In genomic region chr14:81169267-81169666, GRCh38 we compare ENCODE assay signal across 8 cellular contexts. TPM values are rescaled to one million over a fixed set of nuclear protein-coding genes. Genes with fewer than 3 reads are reported as not detected.
DNase-seq lines count a peak whose midpoint lies in the region; ATAC-seq and TF ChIP-seq lines count a peak whose summit lies in the region.

No MANE protein-coding gene starts in this region.

- H3F3A ChIP-seq in DOHH2 (ENCODE audit: control insufficient read depth, insufficient read depth) = peaks cover 16% of the 10 kb centered on the region

- H3K4me1 Mint-ChIP-seq in T-cell = peaks cover 20 to 27% (median 24%) of the 10 kb centered on the region in 3 donors

- peak overlapping the region; percentile 76 for H3K4me3 ChIP-seq in DOHH2 (ENCODE audit: low read length)
- peak overlapping the region; percentile 74 for H3K4me3 ChIP-seq in fibroblast of mammary gland (ENCODE audit: control insufficient read depth, low read depth, low read length)
- H3K4me3 ChIP-seq in retinal pigment epithelial cell (ENCODE audit: low read length) = peak overlapping the region; percentile 78

- H3K36me3 ChIP-seq in DOHH2 (ENCODE audit: control insufficient read depth, low read length) = no peaks in the 10 kb centered on the region

- H3K27me3 ChIP-seq in DOHH2 (ENCODE audit: control insufficient read depth, low read length) = no peaks in the 10 kb centered on the region

- H3K27ac Mint-ChIP-seq in T-cell = peak overlapping the region; percentile 93 to 97

- H3K9me2 ChIP-seq in DOHH2 (replicated peaks; ENCODE audit: control insufficient read depth, low read length) = no peaks in the 10 kb centered on the region

- no peaks in the 10 kb centered on the region for H3K9me3 Mint-ChIP-seq in T-cell

- H3K4me3 Mint-ChIP-seq in T-cell = peak overlapping the region; percentile 85 to 89 (median 88)

- CTCF ChIA-PET in T-cell (lab: Charles Lee) = interaction anchor here (1.3 to 2.9 kb wide), 5 partner anchors 11 to 183 kb away, joined by 5 to 22 read pairs (median 9); partner anchors contain the start of gene GTF2A1 (in 1 of the 2)

- no peaks in the 10 kb centered on the region for H3K9me3 ChIP-seq in DOHH2 (ENCODE audit: control insufficient read depth, insufficient read depth, low read length)

- H3K27ac ChIP-seq in DOHH2 (ENCODE audit: low read depth, low read length) = no peak overlapping the region

- peaks cover 51% of the 10 kb centered on the region for H3K4me1 ChIP-seq in DOHH2 (ENCODE audit: control insufficient read depth, low read length)

- POLR2A ChIA-PET in T-cell (lab: Charles Lee) = interaction anchor here (1.3 to 1.9 kb wide), 2 partner anchors 50 kb away, joined by 3 to 13 read pairs; no protein-coding TSS in a partner anchor

- H3K4me2 ChIP-seq in DOHH2 (ENCODE audit: low read length) = peak overlapping the region; percentile 80

- ATAC-seq in T-cell (replicated peaks in 1 of 4) (no peak), HG02588 (IDR thresholded peaks at IDR 0.05; ENCODE audit: unreplicated experiment) (no peak), GM19035 (IDR thresholded peaks at IDR 0.05; ENCODE audit: unreplicated experiment) (no peak)

- TF ChIP-seq CTCF in DOHH2 (IDR thresholded peaks at IDR 0.05; ENCODE audit: low read depth, low read length, poor library complexity, severe bottlenecking) (no peak), fibroblast of mammary gland (conservative IDR thresholded peaks at IDR 0.05; ENCODE audit: control insufficient read depth, insufficient read depth, low read depth, low read length) (no peak), retinal pigment epithelial cell (conservative IDR thresholded peaks at IDR 0.05; ENCODE audit: low read depth, low read length) (no peak)

- no peaks in the 10 kb centered on the region for H4K20me1 ChIP-seq in DOHH2 (ENCODE audit: control insufficient read depth, insufficient read depth, low read depth, low read length)

- H3K79me2 ChIP-seq in DOHH2 (ENCODE audit: control insufficient read depth, low read length) = no peaks in the 10 kb centered on the region

- DNase-seq in T-cell = no peak
- DNase-seq in fibroblast of mammary gland (ENCODE audit: low read depth) = no peak
- DNase-seq in retinal pigment epithelial cell (ENCODE audit: low read depth) = no peak
- DNase-seq in NCI-H2227 (lab: John Stamatoyannopoulos, UW; ENCODE audit: unreplicated experiment) = no peak
- no peak for DNase-seq in activated effector memory CD4-positive, alpha-beta T cell treated with anti-CD3 and anti-CD28 coated beads, Interleukin-2, amount 50 U/mL, for 16 hours

- H3K27me3 Mint-ChIP-seq in T-cell = no peaks in the 10 kb centered on the region

- H3K36me3 Mint-ChIP-seq in T-cell = no peaks in the 10 kb centered on the region

RNA-seq across cellular contexts. Expression of gene GTF2A1, which starts 51.5 kb away (rescaled TPM):
- total RNA-seq in T-cell = 10 to 100 TPM; 21.2 to 34.1 (median 29.3) TPM
